Comparison of ENCODE assay signal across 13 cellular contexts in the genomic region with DNA sequence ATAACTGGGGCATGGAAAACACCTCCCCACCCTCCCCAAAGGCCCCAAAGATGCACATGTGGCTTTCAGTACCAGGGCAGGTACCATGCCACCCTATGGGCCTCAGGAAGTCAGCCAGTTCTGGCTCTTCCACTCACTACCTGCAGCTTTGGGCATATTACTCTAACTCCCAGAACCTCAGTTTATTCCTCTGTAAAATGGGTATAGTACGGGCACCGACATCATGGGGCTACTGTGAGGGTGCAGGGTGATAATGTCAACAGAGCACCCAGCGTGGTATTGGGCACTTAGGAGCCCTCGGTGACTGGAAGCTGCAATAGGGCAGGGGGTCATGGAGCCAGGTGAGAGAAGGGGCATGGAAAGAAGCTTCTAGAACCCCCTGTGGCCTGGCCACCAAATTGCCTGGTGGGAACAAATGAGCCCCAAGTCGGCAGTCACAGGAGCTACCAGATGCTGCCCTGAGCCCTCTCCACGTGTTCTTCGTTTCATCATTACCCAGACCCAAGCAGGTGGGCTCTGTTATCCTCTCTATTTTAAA.
DNase-seq lines count a peak whose midpoint lies in the region; TF ChIP-seq lines count a peak whose summit lies in the region.
"Had no signal": no experiment of that assay in that cellular context is flagged by ENCODE, and none has a peak within 500 bp of the region (broad histone marks: within the 10 kb centered on the region; RNA-seq: fewer than 3 reads in every experiment).

No MANE protein-coding gene starts in this region.

- no peaks in the 10 kb centered on the region for H3F3A ChIP-seq in neural progenitor cell (ENCODE audit: low read depth)

- peaks cover 2% of the 10 kb centered on the region for H3K9me3 Mint-ChIP-seq in neural progenitor cell
- H3K9me3 Mint-ChIP-seq: HFFc6 had no signal

- no peak for TF ChIP-seq CTCF in left ventricle myocardium inferior (IDR thresholded peaks at IDR 0.05; ENCODE audit: borderline replicate concordance)
- TF ChIP-seq CTCF in right atrium auricular region (IDR thresholded peaks at IDR 0.05): no peak
- no peak for TF ChIP-seq CTCF in vagina (IDR thresholded peaks at IDR 0.05)
- TF ChIP-seq CTCF in neural progenitor cell (IDR thresholded peaks at IDR 0.05): no peak
- TF ChIP-seq CTCF in sigmoid colon (IDR thresholded peaks at IDR 0.05): no peak

- DNase-seq in left ventricle myocardium inferior: no peak
- no peak for DNase-seq in right atrium auricular region (ENCODE audit: low spot score)
- DNase-seq in mesenteric fat pad (ENCODE audit: low spot score): peak; percentile 41
- no peak for DNase-seq in vagina (ENCODE audit: extremely low spot score in 2 of 2)
- DNase-seq in neural progenitor cell (ENCODE audit: low spot score): no peak
- DNase-seq in effector memory CD4-positive, alpha-beta T cell: no peak
- no peak for DNase-seq in sigmoid colon
- DNase-seq: Caco-2, HFFc6, MG63 had no signal

- H3K9ac ChIP-seq in neural progenitor cell: no peak overlapping the region

- no peak overlapping the region for H3K27ac Mint-ChIP-seq in neural progenitor cell
- H3K27ac Mint-ChIP-seq: CD14-positive monocyte, HFFc6 had no signal

- no peaks in the 10 kb centered on the region for H3K79me2 ChIP-seq in neural progenitor cell (ENCODE audit: low read depth)

- TF ChIP-seq EP300 in sigmoid colon (IDR thresholded peaks at IDR 0.05): no peak

- H3K4me1 Mint-ChIP-seq in neural progenitor cell: peaks cover 23% of the 10 kb centered on the region

- no peaks in the 10 kb centered on the region for H4K20me1 ChIP-seq in neural progenitor cell (ENCODE audit: low read depth)

- peak overlapping the region; percentile 9 for H3K27ac ChIP-seq in left ventricle myocardium inferior (replicated peaks)
- H3K27ac ChIP-seq in right atrium auricular region: no peak overlapping the region
- peak overlapping the region; percentile 81 for H3K27ac ChIP-seq in cingulate gyrus (ENCODE audit: low read depth, low read length)
- peak overlapping the region; percentile 44 for H3K27ac ChIP-seq in vagina
- H3K27ac ChIP-seq in neural progenitor cell: no peak overlapping the region
- no peak overlapping the region for H3K27ac ChIP-seq in effector memory CD4-positive, alpha-beta T cell (ENCODE audit: insufficient read depth, low read length, poor library complexity, severe bottlenecking)
- peak overlapping the region in 1 of 4 donors; percentile 58 for H3K27ac ChIP-seq in sigmoid colon
- H3K27ac ChIP-seq: HL-60 had no signal

- H3K36me3 ChIP-seq in left ventricle myocardium inferior (no peaks in the 10 kb centered on the region), right atrium auricular region (no peaks in the 10 kb centered on the region), vagina (no peaks in the 10 kb centered on the region), neural progenitor cell (no peaks in the 10 kb centered on the region), sigmoid colon (no peaks in the 10 kb centered on the region)
- no peaks in the 10 kb centered on the region for H3K36me3 ChIP-seq in effector memory CD4-positive, alpha-beta T cell (ENCODE audit: control insufficient read depth, insufficient read depth, low read length)
- H3K36me3 ChIP-seq: MG63 had no signal

- no peak overlapping the region for H3K4me2 ChIP-seq in neural progenitor cell

- peaks cover 35% of the 10 kb centered on the region for H3K27me3 Mint-ChIP-seq in neural progenitor cell (ENCODE audit: insufficient read depth, low read depth)

- H3K4me3 ChIP-seq in left ventricle myocardium inferior (no peak overlapping the region), right atrium auricular region (no peak overlapping the region), vagina (peak overlapping the region in 1 of 2 donors; percentile 22), neural progenitor cell (no peak overlapping the region), sigmoid colon (peak overlapping the region in 1 of 4 donors; percentile 35)
- H3K4me3 ChIP-seq in effector memory CD4-positive, alpha-beta T cell (ENCODE audit: insufficient read depth, low read depth, low read length, poor library complexity, severe bottlenecking): no peak overlapping the region
- H3K4me3 ChIP-seq: MG63 had no signal

- intact Hi-C loops in left ventricle myocardium inferior (cut with micrococcal nuclease): no loop called here
- intact Hi-C loops in vagina (cut with DNase I): no loop called here
- intact Hi-C loops in sigmoid colon (cut with DNase I): loop anchor here (5.0 kb wide), 1 partner anchor 64 kb away; no protein-coding TSS in a partner anchor

- TF ChIP-seq POLR2A in vagina (IDR thresholded peaks at IDR 0.05) (no peak), sigmoid colon (IDR thresholded peaks at IDR 0.05) (no peak)

- H2AFZ ChIP-seq in neural progenitor cell (replicated peaks): no peak overlapping the region

- no peak overlapping the region for H3K4me3 Mint-ChIP-seq in neural progenitor cell
- H3K4me3 Mint-ChIP-seq: CD14-positive monocyte, HFFc6 had no signal

- WGBS in sigmoid colon, 2 donors: 69 to 84% methylated on average over 7 of the region's 7 CpGs

- H3K27me3 ChIP-seq in left ventricle myocardium inferior (ENCODE audit: low read depth) (no peaks in the 10 kb centered on the region), right atrium auricular region (no peaks in the 10 kb centered on the region), vagina (no peaks in the 10 kb centered on the region), neural progenitor cell (peaks cover 61% of the 10 kb centered on the region), sigmoid colon (no peaks in the 10 kb centered on the region)
- H3K27me3 ChIP-seq in effector memory CD4-positive, alpha-beta T cell (replicated peaks; ENCODE audit: control insufficient read depth, insufficient read depth, low read length, poor library complexity, severe bottlenecking): no peaks in the 10 kb centered on the region
- H3K27me3 ChIP-seq: MG63 had no signal

- H3K9me3 ChIP-seq in left ventricle myocardium inferior (replicated peaks) (no peaks in the 10 kb centered on the region), right atrium auricular region (no peaks in the 10 kb centered on the region), vagina (no peaks in the 10 kb centered on the region), neural progenitor cell (ENCODE audit: low read depth) (no peaks in the 10 kb centered on the region), sigmoid colon (no peaks in the 10 kb centered on the region)
- no peaks in the 10 kb centered on the region for H3K9me3 ChIP-seq in effector memory CD4-positive, alpha-beta T cell (ENCODE audit: control insufficient read depth, low read length)
- H3K9me3 ChIP-seq: Caco-2 had no signal

- H3K4me1 ChIP-seq in left ventricle myocardium inferior (peaks cover 49% of the 10 kb centered on the region), right atrium auricular region (peaks cover 0 to 28% of the 10 kb centered on the region in 2 donors), vagina (peaks cover 46% of the 10 kb centered on the region), neural progenitor cell (peaks cover 19% of the 10 kb centered on the region), sigmoid colon (peaks cover 0 to 42% (median 41%) of the 10 kb centered on the region in 4 donors)
- H3K4me1 ChIP-seq in effector memory CD4-positive, alpha-beta T cell (ENCODE audit: control insufficient read depth, insufficient read depth, low read length, poor library complexity, severe bottlenecking): no peaks in the 10 kb centered on the region

- H3K36me3 Mint-ChIP-seq in neural progenitor cell: no peaks in the 10 kb centered on the region
- H3K36me3 Mint-ChIP-seq: CD14-positive monocyte had no signal

Comparison
In these comparisons a context has a peak if more than half of its experiments do, and no peak if none do; other contexts are left out.
1. H3K27ac ChIP-seq: peak in left ventricle myocardium inferior (single experiment), cingulate gyrus (single experiment) and vagina (single experiment); none in right atrium auricular region (0 of 2), neural progenitor cell (single experiment) and effector memory CD4-positive, alpha-beta T cell (single experiment).